In genomic region chr17:35241520-35241919, GRCh38 we compare ENCODE assay signal across 10 cellular contexts. TPM values are rescaled to one million over a fixed set of nuclear protein-coding genes. Genes with fewer than 3 reads are reported as not detected.
DNase-seq lines count a peak whose midpoint lies in the region; ATAC-seq and TF ChIP-seq lines count a peak whose summit lies in the region.
"Had no signal": no experiment of that assay in that cellular context is flagged by ENCODE, and none has a peak within 500 bp of the region (broad histone marks: within the 10 kb centered on the region; RNA-seq: fewer than 3 reads in every experiment).

No MANE protein-coding gene starts in this region.

- H3K27ac ChIP-seq in CD4-positive, alpha-beta memory T cell (ENCODE audit: low read depth, low read length): peak overlapping the region; percentile 93
- peak overlapping the region; percentile 90 to 95 for H3K27ac ChIP-seq in prostate gland
- H3K27ac ChIP-seq: SK-N-MC had no signal

- intact Hi-C loops in CD4-positive, alpha-beta memory T cell (cut with micrococcal nuclease): no loop called here
- intact Hi-C loops in prostate gland (cut with DNase I) (no loop called here), posterior vena cava (cut with DNase I) (no loop called here)

- H3K27me3 Mint-ChIP-seq in CD4-positive, alpha-beta memory T cell: no peaks in the 10 kb centered on the region

- H3K27ac Mint-ChIP-seq in CD4-positive, alpha-beta memory T cell: peak overlapping the region; percentile 97 to 100 (median 99)

- peaks cover 0 to 2% (median 0%) of the 10 kb centered on the region in 8 donors for H3K9me3 Mint-ChIP-seq in CD4-positive, alpha-beta memory T cell

- POLR2A ChIA-PET in CD4-positive, alpha-beta memory T cell (lab: Charles Lee; ENCODE audit: partially characterized antibody): interaction anchor here (1.0 to 13.8 kb wide), 26 partner anchors 9 to 567 kb away, joined by 3 to 432 read pairs (median 26); partner anchors contain the start of genes AP2B1, PEX12, SLFN11 and SLFN12L

- H3K4me3 ChIP-seq in CD4-positive, alpha-beta memory T cell (ENCODE audit: low read length in 2 of 2): peak overlapping the region; percentile 87 to 99
- peak overlapping the region; percentile 9 for H3K4me3 ChIP-seq in endocrine pancreas (ENCODE audit: control insufficient read depth, insufficient read depth, low read length)
- H3K4me3 ChIP-seq in prostate gland: peak overlapping the region; percentile 50 to 79

- 88% methylated on average over 19 of the region's 19 CpGs for WGBS in prostate gland

- no peaks in the 10 kb centered on the region for H3K27me3 ChIP-seq in CD4-positive, alpha-beta memory T cell (ENCODE audit: insufficient read depth, low read length)
- H3K27me3 ChIP-seq in endocrine pancreas (ENCODE audit: control insufficient read depth, insufficient read depth, low read length): no peaks in the 10 kb centered on the region
- H3K27me3 ChIP-seq in prostate gland (replicated peaks; ENCODE audit: insufficient read depth): no peaks in the 10 kb centered on the region

- H3K9ac ChIP-seq in endocrine pancreas (ENCODE audit: control insufficient read depth, insufficient read depth, low read length): peak overlapping the region; percentile 92

- H3K9me3 ChIP-seq in CD4-positive, alpha-beta memory T cell (ENCODE audit: control insufficient read depth in 1 of 2, low read length in 2 of 2): no peaks in the 10 kb centered on the region
- H3K9me3 ChIP-seq in endocrine pancreas (ENCODE audit: control insufficient read depth, low read length) (no peaks in the 10 kb centered on the region), prostate gland (no peaks in the 10 kb centered on the region)

- no peaks in the 10 kb centered on the region for H3K36me3 ChIP-seq in CD4-positive, alpha-beta memory T cell (ENCODE audit: insufficient read depth, low read length)
- H3K36me3 ChIP-seq in endocrine pancreas (ENCODE audit: control insufficient read depth, insufficient read depth, low read length): no peaks in the 10 kb centered on the region
- H3K36me3 ChIP-seq in prostate gland: no peaks in the 10 kb centered on the region

- peaks cover 38 to 55% of the 10 kb centered on the region in 2 donors for H3K36me3 Mint-ChIP-seq in CD4-positive, alpha-beta memory T cell

- no peak for TF ChIP-seq POLR2A in prostate gland (IDR thresholded peaks at IDR 0.05)

- no peak for ATAC-seq in HG03378 (IDR thresholded peaks at IDR 0.05; ENCODE audit: unreplicated experiment)

- CTCF ChIA-PET in CD4-positive, alpha-beta memory T cell (lab: Charles Lee; ENCODE audit: partially characterized antibody): interaction anchor here (0.9 to 9.5 kb wide), 16 partner anchors 13 to 506 kb away, joined by 3 to 87 read pairs (median 6); partner anchors contain the start of genes NLE1 and SLFN12L

- H3K4me3 Mint-ChIP-seq in CD4-positive, alpha-beta memory T cell: peak overlapping the region; percentile 98 to 100 (median 99)

- no peak for TF ChIP-seq CTCF in prostate gland (IDR thresholded peaks at IDR 0.05)

- DNase-seq in CD4-positive, alpha-beta memory T cell: peak in 3 of 5 donors; percentile 19 to 68 (median 33)
- DNase-seq in activated CD4-positive, alpha-beta T cell treated with anti-CD3 and anti-CD28 coated beads for 4 hours: peak; percentile 57 to 60
- DNase-seq in prostate gland (ENCODE audit: low spot score) (no peak), posterior vena cava (ENCODE audit: low spot score) (no peak), OCI-M2 (lab: John Stamatoyannopoulos, UW; ENCODE audit: unreplicated experiment) (no peak), kidney tubule cell (ENCODE audit: low spot score) (no peak)
- DNase-seq: retina had no signal

- peaks cover 42 to 87% (median 56%) of the 10 kb centered on the region in 4 donors for H3K4me1 Mint-ChIP-seq in CD4-positive, alpha-beta memory T cell

- H3K4me1 ChIP-seq in CD4-positive, alpha-beta memory T cell (ENCODE audit: insufficient read depth, low read length): peaks cover 53% of the 10 kb centered on the region
- H3K4me1 ChIP-seq in endocrine pancreas (ENCODE audit: control insufficient read depth, insufficient read depth, low read length): no peaks in the 10 kb centered on the region
- peaks cover 9% of the 10 kb centered on the region for H3K4me1 ChIP-seq in prostate gland (replicated peaks)

RNA-seq across cellular contexts. Expression of gene SLFN5, which starts 1.4 kb away (rescaled TPM):
- 100 to 1,000 TPM; 182 to 188 TPM for total RNA-seq in CD4-positive, alpha-beta memory T cell
- 100 to 1,000 TPM in 1 of 2 donors, 10 to 100 TPM in 1; 73.4 to 152 TPM for polyA plus RNA-seq in CD4-positive, alpha-beta memory T cell
- total RNA-seq in prostate gland (10 to 100 TPM; 21.4 to 21.5 TPM), posterior vena cava (10 to 100 TPM; 41.6 to 46.3 TPM)

RNA-seq across cellular contexts. Expression of gene SLC35G3, which starts 47.3 kb away (rescaled TPM):
- not detected for total RNA-seq in CD4-positive, alpha-beta memory T cell
- under 1 TPM in 1 of 2 donors, not detected in 1; 0.09 TPM for polyA plus RNA-seq in CD4-positive, alpha-beta memory T cell
- under 1 TPM in 1 of 2 donors, not detected in 1; 0.34 TPM for total RNA-seq in prostate gland
- total RNA-seq in posterior vena cava: not detected

Comparison
In these comparisons a context has a peak if more than half of its experiments do, and no peak if none do; other contexts are left out.
1. DNase-seq: peak in CD4-positive, alpha-beta memory T cell (3 of 5) and activated CD4-positive, alpha-beta T cell treated with anti-CD3 and anti-CD28 coated beads for 4 hours (2 of 2); none in prostate gland (single experiment), posterior vena cava (single experiment), OCI-M2 (single experiment) and kidney tubule cell (single experiment).
2. H3K4me3 ChIP-seq: peak in every context shown above with its lines; median percentile 93 in CD4-positive, alpha-beta memory T cell; 64 in prostate gland; 9 in endocrine pancreas.